8 cellular contexts compared by ENCODE assay signal in the genomic region with DNA sequence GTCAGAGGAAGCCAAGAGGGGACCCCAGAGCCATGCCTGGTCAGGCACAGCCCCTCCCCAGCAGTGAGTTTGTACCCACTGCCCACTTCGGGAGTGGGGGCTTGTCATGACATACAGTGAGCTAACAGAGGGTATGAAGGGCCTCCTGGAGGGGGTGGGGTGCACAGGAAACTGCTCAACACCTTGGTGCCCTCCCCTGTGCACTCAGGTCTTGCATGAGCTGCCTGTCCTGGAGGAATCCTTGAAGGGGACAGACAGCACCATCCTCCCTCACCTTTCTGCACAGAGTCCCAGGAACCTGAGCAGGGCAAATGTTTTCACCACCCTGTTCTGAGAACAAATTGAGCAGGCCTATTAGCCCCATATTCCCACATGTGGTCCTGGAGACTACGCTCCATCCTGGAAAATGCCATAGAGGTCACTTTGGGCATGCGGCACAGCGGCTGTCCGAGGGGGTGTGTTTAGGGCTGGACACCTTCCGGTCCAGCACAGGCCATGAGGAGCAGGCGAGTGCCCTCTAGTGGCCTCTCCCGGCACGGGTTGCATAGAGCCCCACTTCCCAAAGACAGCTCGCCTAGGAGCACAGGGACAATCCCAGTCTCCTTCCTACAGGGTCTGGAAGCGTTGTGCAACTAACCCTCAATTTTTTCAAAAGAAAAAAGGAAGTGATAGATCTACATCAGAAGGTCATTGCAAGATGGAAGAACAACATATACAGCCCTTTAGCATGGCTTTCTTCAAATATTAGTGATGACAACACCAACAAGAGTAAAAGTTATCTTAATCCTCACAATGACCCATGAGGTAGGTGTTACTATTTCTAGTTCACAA. TPM values are rescaled to one million over a fixed set of nuclear protein-coding genes. Genes with fewer than 3 reads are reported as not detected.
A peak's percentile ranks its signal among the peaks of the same experiment; 100 is the strongest.
DNase-seq lines count a peak whose midpoint lies in the region; ATAC-seq and TF ChIP-seq lines count a peak whose summit lies in the region.

No MANE protein-coding gene starts in this region.

- peak; percentile 25 for ATAC-seq in activated CD8-positive, alpha-beta memory T cell treated with anti-CD3 and anti-CD28 coated beads, Interleukin-2, amount 10 ng/mL, durations not matched to agents 7 days and 5 days
- ATAC-seq in HG03139 (IDR thresholded peaks at IDR 0.05; ENCODE audit: unreplicated experiment) (no peak), HG02970 (IDR thresholded peaks at IDR 0.05; ENCODE audit: low FRiP score, unreplicated experiment) (no peak)

- no peak overlapping the region for H3K4me3 Mint-ChIP-seq in activated CD8-positive, alpha-beta memory T cell treated with anti-CD3 and anti-CD28 coated beads, Interleukin-2, amount 10 ng/mL, durations not matched to agents 7 days and 5 days
- H3K4me3 Mint-ChIP-seq in neural crest cell, result peak overlapping the region; percentile 0

- CTCF ChIA-PET in activated CD8-positive, alpha-beta memory T cell treated with anti-CD3 and anti-CD28 coated beads, Interleukin-2, amount 10 ng/mL, durations not matched to agents 7 days and 5 days (lab: Charles Lee), result interaction anchor here (0.8 to 2.2 kb wide), 12 partner anchors 8 to 575 kb away, joined by 3 to 8 read pairs (median 4); no protein-coding TSS in a partner anchor

- peaks cover 17% of the 10 kb centered on the region for H3K4me1 Mint-ChIP-seq in activated CD8-positive, alpha-beta memory T cell treated with anti-CD3 and anti-CD28 coated beads, Interleukin-2, amount 10 ng/mL, durations not matched to agents 7 days and 5 days
- H3K4me1 Mint-ChIP-seq in neural crest cell, result peaks cover 21% of the 10 kb centered on the region

- no peak overlapping the region for H3K4me3 ChIP-seq in fibroblast of pulmonary artery (replicated peaks; ENCODE audit: low read depth, low read length)

- H3K9me3 Mint-ChIP-seq in activated CD8-positive, alpha-beta memory T cell treated with anti-CD3 and anti-CD28 coated beads, Interleukin-2, amount 10 ng/mL, durations not matched to agents 7 days and 5 days (ENCODE audit: low read depth), result no peaks in the 10 kb centered on the region
- no peaks in the 10 kb centered on the region for H3K9me3 Mint-ChIP-seq in neural crest cell

- H3K27me3 Mint-ChIP-seq in activated CD8-positive, alpha-beta memory T cell treated with anti-CD3 and anti-CD28 coated beads, Interleukin-2, amount 10 ng/mL, durations not matched to agents 7 days and 5 days, result peaks cover 3% of the 10 kb centered on the region
- no peaks in the 10 kb centered on the region for H3K27me3 Mint-ChIP-seq in neural crest cell (ENCODE audit: low read depth)

- no peak overlapping the region for H3K27ac Mint-ChIP-seq in activated CD8-positive, alpha-beta memory T cell treated with anti-CD3 and anti-CD28 coated beads, Interleukin-2, amount 10 ng/mL, durations not matched to agents 7 days and 5 days
- H3K27ac Mint-ChIP-seq in neural crest cell (ENCODE audit: unreplicated experiment), result peak overlapping the region; percentile 27

- no peak for DNase-seq in activated CD8-positive, alpha-beta memory T cell treated with anti-CD3 and anti-CD28 coated beads, Interleukin-2, amount 10 ng/mL, durations not matched to agents 7 days and 5 days
- DNase-seq in activated CD8-positive, alpha-beta memory T cell treated with anti-CD3 and anti-CD28 coated beads for 24 hours, result no peak
- DNase-seq in LoVo (ENCODE audit: low spot score) (peak; percentile 75), UCSD-AML1 (lab: John Stamatoyannopoulos, UW; ENCODE audit: unreplicated experiment) (peak; percentile 75), fibroblast of pulmonary artery (ENCODE audit: low read depth) (peak; percentile 79), neural crest cell (ENCODE audit: low read depth, low spot score) (peak; percentile 90)

- no peaks in the 10 kb centered on the region for H3K36me3 Mint-ChIP-seq in activated CD8-positive, alpha-beta memory T cell treated with anti-CD3 and anti-CD28 coated beads, Interleukin-2, amount 10 ng/mL, durations not matched to agents 7 days and 5 days
- H3K36me3 Mint-ChIP-seq in neural crest cell (ENCODE audit: low read depth), result no peaks in the 10 kb centered on the region

- peak; percentile 95 for TF ChIP-seq CTCF in fibroblast of pulmonary artery (IDR thresholded peaks at IDR 0.05; ENCODE audit: low read length, missing control alignments)
- peak; percentile 87 for TF ChIP-seq CTCF in neural crest cell (conservative IDR thresholded peaks at IDR 0.05)

RNA-seq across cellular contexts. Expression of a gene that starts 31.9 kb away (rescaled TPM):
- total RNA-seq in activated CD8-positive, alpha-beta memory T cell treated with anti-CD3 and anti-CD28 coated beads, Interleukin-2, amount 10 ng/mL, durations not matched to agents 7 days and 5 days, result 10 to 100 TPM; 53.6 to 85.6 TPM
- total RNA-seq in neural crest cell, result 289 and 298 TPM in 2 replicates

Comparison
In these comparisons a context has a peak if more than half of its experiments do, and no peak if none do; other contexts are left out.
1. DNase-seq: peak in LoVo (single experiment), UCSD-AML1 (single experiment), fibroblast of pulmonary artery (single experiment) and neural crest cell (single experiment); none in activated CD8-positive, alpha-beta memory T cell treated with anti-CD3 and anti-CD28 coated beads, Interleukin-2, amount 10 ng/mL, durations not matched to agents 7 days and 5 days (single experiment) and activated CD8-positive, alpha-beta memory T cell treated with anti-CD3 and anti-CD28 coated beads for 24 hours (single experiment).